ENCODE assay signal across 8 cellular contexts in genomic region chr11:35163707-35164496, GRCh38. TPM values are rescaled to one million over a fixed set of nuclear protein-coding genes. Genes with fewer than 3 reads are reported as not detected.
DNase-seq lines count a peak whose midpoint lies in the region; ATAC-seq and TF ChIP-seq lines count a peak whose summit lies in the region.

No MANE protein-coding gene starts in this region.

- H3K4me1 ChIP-seq in left lung (peaks cover 72 to 100% of the 10 kb centered on the region in 2 donors), trophoblast cell (ENCODE audit: control insufficient read depth in 1 of 2, insufficient read depth in 2 of 2, low read length in 2 of 2) (peaks cover 11 to 15% of the 10 kb centered on the region in 2 experiments)

- H3K79me1 ChIP-seq in trophoblast cell (ENCODE audit: low read length), result peaks cover 6% of the 10 kb centered on the region

- no CpG with 5 or more reads among the region's 3 CpGs for WGBS in trophoblast cell (ENCODE audit: extremely low coverage, insufficient coverage, insufficient read length)

- H3K27ac Mint-ChIP-seq in CD4-positive, alpha-beta T cell, result peak overlapping the region; percentile 96
- peak overlapping the region; percentile 91 for H3K27ac Mint-ChIP-seq in activated B cell treated with CpG ODN at 0.5 μM for 24 hours

- H3K36me3 Mint-ChIP-seq in CD4-positive, alpha-beta T cell (ENCODE audit: low read depth), result peaks cover 84% of the 10 kb centered on the region
- peaks cover 85% of the 10 kb centered on the region for H3K36me3 Mint-ChIP-seq in activated B cell treated with CpG ODN at 0.5 μM for 24 hours (ENCODE audit: low read depth)

- H2AFZ ChIP-seq in trophoblast cell (ENCODE audit: insufficient read depth, low read length, poor library complexity), result no peak overlapping the region

- H3K36me3 ChIP-seq in left lung (peaks cover 0 to 9% of the 10 kb centered on the region in 2 donors), trophoblast cell (ENCODE audit: control insufficient read depth in 1 of 2, insufficient read depth in 2 of 2, low read length in 2 of 2) (no peaks in the 10 kb centered on the region)

- peak in 2 of 10 experiments; percentile 38 to 51 for DNase-seq in CD4-positive, alpha-beta T cell
- DNase-seq in activated B cell treated with CpG ODN at 0.5 μM for 24 hours (no peak), left lung (no peak), HuH-7.5 (ENCODE audit: low spot score) (no peak), Right ventricle myocardium superior (no peak), trophoblast cell (no peak), anterior cingulate cortex (lab: John Stamatoyannopoulos, UW) (no peak)

- no peak overlapping the region for H3K4ac ChIP-seq in trophoblast cell (ENCODE audit: low read depth, low read length)

- H3K4me1 Mint-ChIP-seq in CD4-positive, alpha-beta T cell (ENCODE audit: low read depth), result peaks cover 100% of the 10 kb centered on the region
- H3K4me1 Mint-ChIP-seq in activated B cell treated with CpG ODN at 0.5 μM for 24 hours, result peaks cover 100% of the 10 kb centered on the region

- no peaks in the 10 kb centered on the region for H3K9me3 ChIP-seq in CD4-positive, alpha-beta T cell (ENCODE audit: control insufficient read depth, low read length)
- no peaks in the 10 kb centered on the region for H3K9me3 ChIP-seq in left lung
- no peaks in the 10 kb centered on the region for H3K9me3 ChIP-seq in trophoblast cell (ENCODE audit: insufficient read depth, low read depth, low read length)

- H3K4me2 ChIP-seq in trophoblast cell (ENCODE audit: low read length), result no peak overlapping the region

- H3K9me3 Mint-ChIP-seq in CD4-positive, alpha-beta T cell, result peaks cover 2% of the 10 kb centered on the region
- H3K9me3 Mint-ChIP-seq in activated B cell treated with CpG ODN at 0.5 μM for 24 hours, result no peaks in the 10 kb centered on the region

- POLR2A ChIA-PET in CD4-positive, alpha-beta T cell (lab: Charles Lee), result interaction anchor here (0.7 to 18.0 kb wide), 13 partner anchors 8 to 166 kb away, joined by 3 to 355 read pairs (median 6); partner anchors contain the start of gene CD44
- POLR2A ChIA-PET in activated B cell treated with CpG ODN at 0.5 μM for 24 hours (lab: Charles Lee), result interaction anchor here (0.7 to 9.4 kb wide), 11 partner anchors 10 to 167 kb away, joined by 3 to 50 read pairs (median 6); partner anchors contain the start of gene CD44

- intact Hi-C loops in CD4-positive, alpha-beta T cell (cut with DNase I, micrococcal nuclease), result loop anchor here (1.0 to 10.0 kb wide), 6 partner anchors 12 to 1059 kb away; partner anchors contain the start of gene NAT10 (in 1 of the 2)
- intact Hi-C loops in activated B cell treated with CpG ODN at 0.5 μM for 24 hours (cut with micrococcal nuclease), result loop anchor here (1.0 to 10.0 kb wide), 4 partner anchors 20 to 579 kb away; no protein-coding TSS in a partner anchor
- intact Hi-C loops in left lung (cut with DNase I), result no loop called here
- intact Hi-C loops in Right ventricle myocardium superior (cut with DNase I), result no loop called here

- no peak overlapping the region for H2BK5ac ChIP-seq in trophoblast cell (ENCODE audit: low read depth, low read length, poor library complexity)

- H3K79me2 ChIP-seq in trophoblast cell (ENCODE audit: control insufficient read depth, insufficient read depth, low read length, poor library complexity), result no peaks in the 10 kb centered on the region

- no peak for ATAC-seq in CD4-positive, alpha-beta T cell (ENCODE audit: poor library complexity)
- ATAC-seq in GM21529 (IDR thresholded peaks at IDR 0.05; ENCODE audit: unreplicated experiment), result peak; percentile 33
- ATAC-seq in activated B cell treated with CpG ODN at 0.5 μM for 24 hours (ENCODE audit: low read depth), result no peak
- ATAC-seq in left lung, result no peak
- ATAC-seq in Right ventricle myocardium superior (ENCODE audit: poor library complexity), result no peak

- H3K14ac ChIP-seq in trophoblast cell (ENCODE audit: low read length), result no peak overlapping the region

- no peaks in the 10 kb centered on the region for H3K27me3 ChIP-seq in CD4-positive, alpha-beta T cell (ENCODE audit: control insufficient read depth, insufficient read depth, low read length)
- H3K27me3 ChIP-seq in left lung, result no peaks in the 10 kb centered on the region
- no peaks in the 10 kb centered on the region for H3K27me3 ChIP-seq in trophoblast cell (ENCODE audit: insufficient read depth, low read length)

- H2BK12ac ChIP-seq in trophoblast cell (ENCODE audit: low read length), result no peak overlapping the region

- H3K4me3 Mint-ChIP-seq in CD4-positive, alpha-beta T cell, result peak overlapping the region; percentile 44
- H3K4me3 Mint-ChIP-seq in activated B cell treated with CpG ODN at 0.5 μM for 24 hours, result peak overlapping the region; percentile 60

- CTCF ChIA-PET in CD4-positive, alpha-beta T cell (lab: Charles Lee), result interaction anchor here (0.8 to 3.0 kb wide), 8 partner anchors 10 to 165 kb away, joined by 3 to 13 read pairs (median 4); no protein-coding TSS in a partner anchor
- CTCF ChIA-PET in activated B cell treated with CpG ODN at 0.5 μM for 24 hours (lab: Charles Lee), result interaction anchor here (0.7 to 2.3 kb wide), 9 partner anchors 16 to 167 kb away, joined by 3 to 12 read pairs (median 4); no protein-coding TSS in a partner anchor

- no peak overlapping the region for H2BK120ac ChIP-seq in trophoblast cell (ENCODE audit: insufficient read depth, low read length, poor library complexity)

- no peak overlapping the region for H3K9ac ChIP-seq in trophoblast cell (ENCODE audit: low read length)

- H2AK5ac ChIP-seq in trophoblast cell (ENCODE audit: low read length), result no peak overlapping the region

- H3K4me3 ChIP-seq in left lung, result no peak overlapping the region
- H3K4me3 ChIP-seq in trophoblast cell (ENCODE audit: low read depth, low read length), result no peak overlapping the region

- H4K8ac ChIP-seq in trophoblast cell (ENCODE audit: low read depth, low read length), result no peak overlapping the region

- H4K12ac ChIP-seq in trophoblast cell (ENCODE audit: low read depth, low read length), result no peak overlapping the region

- no peak overlapping the region for H4K91ac ChIP-seq in trophoblast cell (ENCODE audit: low read depth, low read length)

- H3K27me3 Mint-ChIP-seq in CD4-positive, alpha-beta T cell, result no peaks in the 10 kb centered on the region
- no peaks in the 10 kb centered on the region for H3K27me3 Mint-ChIP-seq in activated B cell treated with CpG ODN at 0.5 μM for 24 hours

- peak overlapping the region; percentile 96 for H3K27ac ChIP-seq in CD4-positive, alpha-beta T cell (ENCODE audit: low read depth, low read length)
- peak overlapping the region; percentile 15 to 88 for H3K27ac ChIP-seq in left lung
- no peak overlapping the region for H3K27ac ChIP-seq in trophoblast cell (ENCODE audit: low read depth, low read length)

- H3K23ac ChIP-seq in trophoblast cell (ENCODE audit: low read length), result no peak overlapping the region

- TF ChIP-seq CTCF in CD4-positive, alpha-beta T cell (IDR thresholded peaks at IDR 0.05), result peak; percentile 59
- no peak for TF ChIP-seq CTCF in activated B cell treated with CpG ODN at 0.5 μM for 24 hours (IDR thresholded peaks at IDR 0.05)
- TF ChIP-seq CTCF in left lung (IDR thresholded peaks at IDR 0.05), result peak in 1 of 2 donors; percentile 9

- H3K18ac ChIP-seq in trophoblast cell (ENCODE audit: low read length), result no peak overlapping the region

RNA-seq across cellular contexts. Expression of gene CD44, which starts 24.9 kb away (rescaled TPM):
- total RNA-seq in CD4-positive, alpha-beta T cell, result 1,000 to 10,000 TPM; 1,283 to 1,330 TPM
- total RNA-seq in activated B cell treated with CpG ODN at 0.5 μM for 24 hours, result 1,441 and 1,546 TPM in 2 replicates
- 100 to 1,000 TPM; 479 to 693 TPM for total RNA-seq in left lung
- 15.4 TPM for total RNA-seq in Right ventricle myocardium superior
- polyA plus RNA-seq in trophoblast cell (2013), result 15.1 and 16.7 TPM in 2 replicates

Comparison
In these comparisons a context has a peak if more than half of its experiments do, and no peak if none do; other contexts are left out.
1. RNA of gene CD44, which starts 24.9 kb away (total RNA-seq): 1,441 to 1,546 TPM in activated B cell treated with CpG ODN at 0.5 μM for 24 hours, 1,283 to 1,330 TPM in CD4-positive, alpha-beta T cell and 479 to 693 TPM in left lung; 15.4 TPM in Right ventricle myocardium superior (single experiment); every median in the first group is over 10 times any median in the second.
2. intact Hi-C loops: an anchor here in CD4-positive, alpha-beta T cell (1.0 to 10.0 kb wide) and activated B cell treated with CpG ODN at 0.5 μM for 24 hours (1.0 to 10.0 kb wide); none called in left lung and Right ventricle myocardium superior.